Comparison of ENCODE assay signal across 7 cellular contexts in genomic region chr1:1678581-1679380, GRCh38. TPM values are rescaled to one million over a fixed set of nuclear protein-coding genes. Genes with fewer than 3 reads are reported as not detected.
DNase-seq lines count a peak whose midpoint lies in the region; FAIRE-seq and TF ChIP-seq lines count a peak whose summit lies in the region.

No MANE protein-coding gene starts in this region.

- H3K9me3 Mint-ChIP-seq in brain, result no peaks in the 10 kb centered on the region

- TF ChIP-seq CTCF in GM13976 (IDR thresholded peaks at IDR 0.05; ENCODE audit: borderline replicate concordance, control extremely low read depth, extremely low read depth, insufficient read depth, missing control alignments) (peak; percentile 55), brain (conservative IDR thresholded peaks at IDR 0.05) (no peak)

- H3K36me3 Mint-ChIP-seq in brain, result peaks cover 3% of the 10 kb centered on the region

- FAIRE-seq in frontal cortex (lab: Jason Lieb, UNC), result no peak

- peaks cover 7% of the 10 kb centered on the region for H3K4me1 Mint-ChIP-seq in brain

- no peak overlapping the region for H3K4me3 Mint-ChIP-seq in brain

- no peaks in the 10 kb centered on the region for H3K27me3 Mint-ChIP-seq in brain

- in situ Hi-C loops in GM13976 (cut with MboI; ENCODE audit: low sequenced_read_pairs, unreplicated experiment), result no loop called here
- in situ Hi-C loops in ACHN (cut with HindIII; ENCODE audit: low pct_ligation_motif_present, low pct_unique_long_range_greater_than_20kb, low sequenced_read_pairs), result no loop called here

- peak; percentile 80 for DNase-seq in GM13976 (ENCODE audit: low spot score)
- peak; percentile 24 for DNase-seq in KG1 (lab: John Stamatoyannopoulos, UW)
- DNase-seq in SHP77 (lab: John Stamatoyannopoulos, UW), result no peak
- DNase-seq in frontal cortex (ENCODE audit: low spot score in 2 of 2), result no peak
- DNase-seq in ACHN, result no peak

- no peaks in the 10 kb centered on the region for H3K27me3 ChIP-seq in mucosa of stomach (ENCODE audit: control insufficient read depth, insufficient read depth, low read length)

- H3K4me1 ChIP-seq in mucosa of stomach (ENCODE audit: control insufficient read depth, insufficient read depth, low read length), result peaks cover 39% of the 10 kb centered on the region

- no peaks in the 10 kb centered on the region for H3K36me3 ChIP-seq in mucosa of stomach (ENCODE audit: control insufficient read depth, insufficient read depth, low read length)

- peak overlapping the region; percentile 15 for H3K4me3 ChIP-seq in mucosa of stomach (ENCODE audit: low read length)

- H3K9ac ChIP-seq in mucosa of stomach (ENCODE audit: low read length), result peak overlapping the region; percentile 55

- H3K27ac Mint-ChIP-seq in brain, result peak overlapping the region in 3 of 5 experiments; percentile 76 to 83 (median 80)

- H3K9me3 ChIP-seq in mucosa of stomach (ENCODE audit: control insufficient read depth, low read length), result no peaks in the 10 kb centered on the region

RNA-seq across cellular contexts. Expression of gene SLC35E2B, which starts 13.8 kb away (rescaled TPM):
- polyA plus RNA-seq in brain (ENCODE audit: insufficient read depth, low read depth, low replicate concordance), result 30.7 TPM
- total RNA-seq in frontal cortex, result 54.6 TPM

RNA-seq across cellular contexts. Expression of gene CDK11B, which starts 20.0 kb away (rescaled TPM):
- 46.9 TPM for polyA plus RNA-seq in brain (ENCODE audit: insufficient read depth, low read depth, low replicate concordance)
- 9.0 TPM for total RNA-seq in frontal cortex

RNA-seq across cellular contexts. Expression of gene CDK11A, which starts 45.4 kb away (rescaled TPM):
- polyA plus RNA-seq in brain (ENCODE audit: insufficient read depth, low read depth, low replicate concordance), result 15.5 TPM
- total RNA-seq in frontal cortex, result 18.3 TPM

RNA-seq across cellular contexts. Expression of gene MMP23B, which starts 46.8 kb away (rescaled TPM):
- not detected for polyA plus RNA-seq in brain (ENCODE audit: insufficient read depth, low read depth, low replicate concordance)
- total RNA-seq in frontal cortex, result 0.82 TPM

Comparison
In these comparisons a context has a peak if more than half of its experiments do, and no peak if none do; other contexts are left out.
1. DNase-seq: peak in GM13976 (single experiment) and KG1 (single experiment); none in SHP77 (0 of 2), frontal cortex (0 of 2) and ACHN (single experiment).